In genomic region chr9:66153021-66153725, GRCh38 we compare ENCODE assay signal across 8 cellular contexts.
A peak's percentile ranks its signal among the peaks of the same experiment; 100 is the strongest.
DNase-seq lines count a peak whose midpoint lies in the region; ATAC-seq, FAIRE-seq and TF ChIP-seq lines count a peak whose summit lies in the region.
"Not testable (repeated sequence)": the region's sequence is repeated elsewhere in the genome, so short reads cannot be mapped to it uniquely, and the experiment has no call there.

No MANE protein-coding gene starts in this region.

- WGBS in pancreas, 2 donors, result 0% methylated on average over 14 to 38 of the region's 59 CpGs

- TF ChIP-seq CTCF in GM10266 (IDR thresholded peaks at IDR 0.05; ENCODE audit: control insufficient read depth, insufficient read depth, low read depth, missing control alignments) (peak; percentile 56), astrocyte of the spinal cord (IDR thresholded peaks at IDR 0.05; ENCODE audit: low read depth, low read length) (peak; percentile 46), pancreas (IDR thresholded peaks at IDR 0.05) (peak in 1 of 4 donors; percentile 23)

- not testable (repeated sequence) for H3K27ac ChIP-seq in pancreas

- intact Hi-C loops in Right ventricle myocardium superior (cut with DNase I); pancreas (cut with DNase I): not testable (repeated sequence)

- peak; percentile 99 for ATAC-seq in GM21723 (IDR thresholded peaks at IDR 0.05; ENCODE audit: unreplicated experiment)
- ATAC-seq in HG03442 (IDR thresholded peaks at IDR 0.05; ENCODE audit: unreplicated experiment), result peak; percentile 100
- ATAC-seq in T-helper 17 cell, result peak; percentile 90
- peak; percentile 100 for ATAC-seq in Right ventricle myocardium superior (ENCODE audit: poor library complexity)
- peak; percentile 100 for ATAC-seq in pancreas

- H3K4me1 Mint-ChIP-seq in T-helper 17 cell, result not testable (repeated sequence)

- H3K9me3 ChIP-seq in T-helper 17 cell (ENCODE audit: control insufficient read depth, low read length, poor library complexity, severe bottlenecking); pancreas: not testable (repeated sequence)

- H3K4me3 ChIP-seq in astrocyte of the spinal cord (ENCODE audit: low read depth, low read length) (peak overlapping the region; percentile 16), pancreas (peak overlapping the region in 1 of 4 donors; percentile 43)

- H3K4me3 Mint-ChIP-seq in T-helper 17 cell, result not testable (repeated sequence)

- not testable (repeated sequence) for H3K27me3 Mint-ChIP-seq in T-helper 17 cell

- H3K4me1 ChIP-seq in pancreas, result not testable (repeated sequence)

- H3K27me3 ChIP-seq in pancreas, result not testable (repeated sequence)

- not testable (repeated sequence) for FAIRE-seq in pancreas (lab: Jason Lieb, UNC)

- H3K36me3 ChIP-seq in pancreas, result not testable (repeated sequence)

- not testable (repeated sequence) for H3K36me3 Mint-ChIP-seq in T-helper 17 cell (ENCODE audit: low read depth)

- in situ Hi-C loops in astrocyte of the spinal cord (cut with HindIII; ENCODE audit: low sequenced_read_pairs), result not testable (repeated sequence)

- not testable (repeated sequence) for H3K27ac Mint-ChIP-seq in T-helper 17 cell

- not testable (repeated sequence) for DNase-seq in GM10266 (ENCODE audit: extremely low spot score)
- DNase-seq in T-helper 17 cell, result peak in 1 of 3 donors; percentile 26
- peak; percentile 75 for DNase-seq in astrocyte of the spinal cord (ENCODE audit: low read depth, low spot score)
- peak; percentile 57 for DNase-seq in Right ventricle myocardium superior
- DNase-seq in pancreas, result peak; percentile 61 to 90 (median 80)
- DNase-seq in superior temporal gyrus (ENCODE audit: extremely low spot score), result peak; percentile 6
